In the genomic region with DNA sequence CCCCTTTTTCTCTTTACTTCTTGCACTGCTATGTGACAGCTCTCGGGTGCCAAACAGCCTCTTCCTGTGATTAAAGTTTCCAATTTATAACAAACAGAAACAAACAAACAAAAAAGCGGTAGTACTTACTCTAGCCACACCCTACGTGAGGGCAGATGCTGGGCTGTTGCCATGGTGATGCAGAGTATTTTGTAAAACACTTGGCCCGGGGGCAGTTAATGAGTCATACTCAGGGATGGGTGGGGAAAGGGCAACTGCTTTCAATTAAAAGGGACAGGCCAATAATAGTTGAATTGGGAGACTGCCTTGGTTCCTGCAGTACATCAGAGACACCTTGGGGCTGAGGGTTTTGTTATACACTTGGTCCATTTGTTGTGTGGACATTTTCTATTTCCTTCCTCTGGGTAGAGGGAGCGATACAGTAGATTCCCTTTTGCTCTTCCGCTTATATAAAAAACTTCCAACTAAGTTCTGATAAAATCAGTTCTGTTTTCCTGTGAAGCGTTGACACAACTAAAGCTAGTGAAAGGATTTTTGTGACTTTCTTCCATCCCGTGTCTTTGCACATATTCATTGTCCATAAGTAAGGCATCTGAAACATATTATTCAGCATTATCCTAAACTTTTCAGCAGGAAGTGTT, we compare ENCODE assay signal across 8 cellular contexts. TPM values are rescaled to one million over a fixed set of nuclear protein-coding genes. Genes with fewer than 3 reads are reported as not detected.
DNase-seq lines count a peak whose midpoint lies in the region; ATAC-seq and TF ChIP-seq lines count a peak whose summit lies in the region.

No MANE protein-coding gene starts in this region.

- ATAC-seq in HG03045 (IDR thresholded peaks at IDR 0.05; ENCODE audit: unreplicated experiment): no peak

- H3K4me3 ChIP-seq in AG10803 (ENCODE audit: low read length) (no peak overlapping the region; the same call in 1 of the 2 replicates), foreskin fibroblast (ENCODE audit: low read depth in 1 of 2, low read length in 2 of 2) (no peak overlapping the region)

- H3K36me3 Mint-ChIP-seq in HFFc6 (ENCODE audit: low read depth): no peaks in the 10 kb centered on the region
- H3K36me3 Mint-ChIP-seq in type B pancreatic cell: no peaks in the 10 kb centered on the region

- H3K27ac Mint-ChIP-seq in HFFc6 (peak overlapping the region; percentile 94), type B pancreatic cell (peak overlapping the region; percentile 94)

- H3K4me3 Mint-ChIP-seq in HFFc6 (peak overlapping the region; percentile 39), type B pancreatic cell (peak overlapping the region; percentile 62)

- H3K27me3 Mint-ChIP-seq in HFFc6 (ENCODE audit: insufficient read depth) (no peaks in the 10 kb centered on the region), type B pancreatic cell (peaks cover 3% of the 10 kb centered on the region)

- no peaks in the 10 kb centered on the region for H3K9me3 Mint-ChIP-seq in HFFc6
- no peaks in the 10 kb centered on the region for H3K9me3 Mint-ChIP-seq in type B pancreatic cell

- peaks cover 45% of the 10 kb centered on the region for H3K4me1 Mint-ChIP-seq in HFFc6 (ENCODE audit: low read depth)
- H3K4me1 Mint-ChIP-seq in type B pancreatic cell (ENCODE audit: unreplicated experiment): peaks cover 26% of the 10 kb centered on the region

- DNase-seq in AG10803 (ENCODE audit: low read depth): peak; percentile 99
- peak; percentile 99 for DNase-seq in HFFc6
- DNase-seq in RPMI7951 (ENCODE audit: low read depth): peak; percentile 97
- DNase-seq in activated T-helper 1 cell treated with Interleukin-2 at 50 U/mL for 16 hours (ENCODE audit: low read depth): peak; percentile 69
- peak; percentile 95 to 98 for DNase-seq in foreskin fibroblast
- peak; percentile 14 for DNase-seq in pons (ENCODE audit: low spot score)
- no peak for DNase-seq in type B pancreatic cell (ENCODE audit: extremely low spot score, unreplicated experiment)

- TF ChIP-seq CTCF in AG10803 (conservative IDR thresholded peaks at IDR 0.05; ENCODE audit: low read length) (0 out of 2 replicates have a peak, but pooled peaks have one; percentile 1), HFFc6 (IDR thresholded peaks at IDR 0.05) (peak; percentile 25; the same call in 1 of the 2 replicates), foreskin fibroblast (IDR thresholded peaks at IDR 0.05; ENCODE audit: low read depth, low read length) (no peak), type B pancreatic cell (conservative IDR thresholded peaks at IDR 0.05) (no peak)

RNA-seq across cellular contexts. Expression of gene THEM4, which starts 36.5 kb away (rescaled TPM):
- 10 to 100 TPM in 1 of 6 experiments, 1 to 10 TPM in 5; 8.0 to 10.1 (median 9.3) TPM for total RNA-seq in HFFc6 (2021; fragmentation: NEBNext Ultra II Directional; extraction: Animal tissue kit (Norgen Biotek cat#: 25700))
- total RNA-seq in RPMI7951 (2014; rRNA removed; shearing (Covaris generic)): 14.8 and 19.7 TPM in 2 replicates
- 4.7 and 15.6 TPM in 2 replicates for total RNA-seq in type B pancreatic cell (ENCODE audit: low replicate concordance)

RNA-seq across cellular contexts. Expression of gene S100A10, which starts 47.8 kb away (rescaled TPM):
- total RNA-seq in HFFc6 (2021; fragmentation: NEBNext Ultra II Directional; extraction: Animal tissue kit (Norgen Biotek cat#: 25700)): 100 to 1,000 TPM; 390 to 518 (median 442) TPM
- 165 and 220 TPM in 2 replicates for total RNA-seq in RPMI7951 (2014; rRNA removed; shearing (Covaris generic))
- 316 and 1,258 TPM in 2 replicates for total RNA-seq in type B pancreatic cell (ENCODE audit: low replicate concordance)

Comparison
In these comparisons a context has a peak if more than half of its experiments do, and no peak if none do; other contexts are left out.
1. CTCF ChIP-seq: peak in AG10803 (single experiment) and HFFc6 (single experiment); none in foreskin fibroblast (single experiment) and type B pancreatic cell (single experiment).